Comparison of ENCODE assay signal across 8 cellular contexts in genomic region chr3:194686816-194687637, GRCh38. TPM values are rescaled to one million over a fixed set of nuclear protein-coding genes. Genes with fewer than 3 reads are reported as not detected.
DNase-seq lines count a peak whose midpoint lies in the region; ATAC-seq and TF ChIP-seq lines count a peak whose summit lies in the region.

No MANE protein-coding gene starts in this region.

- 3% methylated on average over 86 of the region's 86 CpGs for WGBS in right cardiac atrium

- intact Hi-C loops in ascending aorta (cut with DNase I), result loop anchor here (2.0 to 5.0 kb wide), 2 partner anchors 14 to 290 kb away; partner anchors contain the start of gene LSG1
- intact Hi-C loops in right cardiac atrium (cut with DNase I), result loop anchor here in 3 of 4 donors (5.0 to 10.0 kb wide), 5 partner anchors 88 to 575 kb away; no protein-coding TSS in a partner anchor

- peak; percentile 26 for DNase-seq in NCI-H2171 treated with DMSO at 0.1 percent for 48 hours (lab: John Stamatoyannopoulos, UW)
- no peak for DNase-seq in NCI-H2171 (lab: John Stamatoyannopoulos, UW)
- DNase-seq in NCI-H510A treated with DMSO at 0.1 percent for 48 hours (lab: John Stamatoyannopoulos, UW), result peak; percentile 29
- DNase-seq in ascending aorta (ENCODE audit: low spot score in 2 of 2), result peak in 1 of 2 donors; percentile 72
- DNase-seq in right cardiac atrium, result peak; percentile 65 to 91 (median 89)
- DNase-seq in retinal pigment epithelial cell (ENCODE audit: low read depth), result no peak
- DNase-seq in NCI-H1105 treated with DMSO at 0.1 percent for 48 hours (lab: John Stamatoyannopoulos, UW), result no peak

- H3K9me3 ChIP-seq in ascending aorta (no peaks in the 10 kb centered on the region), right cardiac atrium (ENCODE audit: control insufficient read depth, low read length) (no peaks in the 10 kb centered on the region)

- TF ChIP-seq CTCF in ascending aorta (IDR thresholded peaks at IDR 0.05) (no peak), retinal pigment epithelial cell (conservative IDR thresholded peaks at IDR 0.05; ENCODE audit: low read depth, low read length) (no peak)

- H3K4me1 ChIP-seq in ascending aorta (peaks cover 13 to 19% of the 10 kb centered on the region in 2 donors), right cardiac atrium (ENCODE audit: control insufficient read depth, insufficient read depth, low read length) (no peaks in the 10 kb centered on the region)

- H3K4me3 ChIP-seq in ascending aorta, result peak overlapping the region; percentile 56 to 80
- peak overlapping the region; percentile 73 for H3K4me3 ChIP-seq in right cardiac atrium (ENCODE audit: low read length)
- H3K4me3 ChIP-seq in retinal pigment epithelial cell (ENCODE audit: low read length), result peak overlapping the region; percentile 29

- ATAC-seq in right cardiac atrium (peak; percentile 17 to 50), GM18511 (IDR thresholded peaks at IDR 0.05; ENCODE audit: unreplicated experiment) (no peak)

- no peaks in the 10 kb centered on the region for H3K36me3 ChIP-seq in ascending aorta

- peak overlapping the region; percentile 50 to 74 for H3K27ac ChIP-seq in ascending aorta
- peak overlapping the region; percentile 10 for H3K27ac ChIP-seq in right cardiac atrium (ENCODE audit: low read length)

- no peaks in the 10 kb centered on the region for H3K27me3 ChIP-seq in ascending aorta
- H3K27me3 ChIP-seq in right cardiac atrium (ENCODE audit: control insufficient read depth, insufficient read depth), result no peaks in the 10 kb centered on the region

RNA-seq across cellular contexts. Expression of gene FAM43A, which starts 1.3 kb away (rescaled TPM):
- total RNA-seq in ascending aorta (53.9 TPM), right cardiac atrium (1 to 10 TPM; 4.5 to 8.6 (median 6.5) TPM)
- polyA plus RNA-seq in right cardiac atrium, result 8.8 TPM

RNA-seq across cellular contexts. Expression of gene LSG1, which starts 15.0 kb away (rescaled TPM):
- total RNA-seq in ascending aorta (9.4 TPM), right cardiac atrium (10 to 100 TPM; 15.8 to 23.4 (median 18.9) TPM)
- 12.1 TPM for polyA plus RNA-seq in right cardiac atrium

RNA-seq across cellular contexts. Expression of gene TMEM44, which starts 53.8 kb away (rescaled TPM):
- 2.6 TPM for total RNA-seq in ascending aorta
- 10 to 100 TPM in 1 of 4 donors, 1 to 10 TPM in 3; 5.1 to 11.3 (median 8.5) TPM for total RNA-seq in right cardiac atrium
- 7.6 TPM for polyA plus RNA-seq in right cardiac atrium

Comparison
In these comparisons a context has a peak if more than half of its experiments do, and no peak if none do; other contexts are left out.
1. DNase-seq: peak in NCI-H2171 treated with DMSO at 0.1 percent for 48 hours (single experiment), NCI-H510A treated with DMSO at 0.1 percent for 48 hours (single experiment) and right cardiac atrium (3 of 3); none in NCI-H2171 (single experiment), retinal pigment epithelial cell (single experiment) and NCI-H1105 treated with DMSO at 0.1 percent for 48 hours (single experiment).
2. Peak in every context shown above with its lines, with median percentiles within 50 percentile points of each other: H3K4me3 ChIP-seq.